Comparison of ENCODE assay signal across 19 cellular contexts in genomic region chr7:91128574-91129348, GRCh38.
DNase-seq lines count a peak whose midpoint lies in the region; ATAC-seq and TF ChIP-seq lines count a peak whose summit lies in the region.
"Had no signal": no experiment of that assay in that cellular context is flagged by ENCODE, and none has a peak within 500 bp of the region (broad histone marks: within the 10 kb centered on the region; RNA-seq: fewer than 3 reads in every experiment).

No MANE protein-coding gene starts in this region.

- in situ Hi-C loops in astrocyte of the spinal cord (cut with HindIII; ENCODE audit: low sequenced_read_pairs): no loop called here

- H3K27ac ChIP-seq in smooth muscle cell (ENCODE audit: low read depth): peak overlapping the region; percentile 64

- H3K27me3 ChIP-seq in smooth muscle cell (ENCODE audit: low read depth): no peaks in the 10 kb centered on the region

- no peaks in the 10 kb centered on the region for H4K20me1 ChIP-seq in smooth muscle cell (ENCODE audit: low read depth)

- no peak overlapping the region for H3K4me3 ChIP-seq in astrocyte of the spinal cord (ENCODE audit: low read depth, low read length)
- no peak overlapping the region for H3K4me3 ChIP-seq in smooth muscle cell
- H3K4me3 ChIP-seq: K562, lung had no signal

- no peak overlapping the region for H3K4me3 Mint-ChIP-seq in effector memory CD8-positive, alpha-beta T cell
- H3K4me3 Mint-ChIP-seq in Calu3 (ENCODE audit: low read depth, unreplicated experiment): no peak overlapping the region
- H3K4me3 Mint-ChIP-seq: activated CD4-positive, alpha-beta memory T cell treated with anti-CD3 and anti-CD28 coated beads for 36 hours; activated T-cell treated with anti-CD3 and anti-CD28 coated beads, Interleukin-2, amount 50 U/mL, for 72 hours had no signal

- no peak for ATAC-seq in effector memory CD8-positive, alpha-beta T cell (replicated peaks)
- ATAC-seq: activated T-cell treated with anti-CD3 and anti-CD28 coated beads, Interleukin-2, amount 50 U/mL, for 72 hours; HCT116; K562 had no signal

- BruUV-seq in Calu3 (replicated peaks; lab: Mats Ljungman, UMichigan): no TSS peak

- H3K79me2 ChIP-seq in smooth muscle cell (ENCODE audit: low read depth): no peaks in the 10 kb centered on the region

- no peaks in the 10 kb centered on the region for H3K36me3 ChIP-seq in smooth muscle cell (ENCODE audit: low read depth)

- H3K4me1 Mint-ChIP-seq in effector memory CD8-positive, alpha-beta T cell (ENCODE audit: low read depth in 2 of 2): no peaks in the 10 kb centered on the region
- H3K4me1 Mint-ChIP-seq in Calu3 (ENCODE audit: low read depth, unreplicated experiment): peaks cover 6% of the 10 kb centered on the region

- H3K4me1 ChIP-seq in smooth muscle cell (ENCODE audit: low read depth): peaks cover 36% of the 10 kb centered on the region

- peaks cover 0 to 3% of the 10 kb centered on the region in 2 donors for H3K9me3 Mint-ChIP-seq in effector memory CD8-positive, alpha-beta T cell
- no peaks in the 10 kb centered on the region for H3K9me3 Mint-ChIP-seq in Calu3 (ENCODE audit: low read depth, unreplicated experiment)
- H3K9me3 Mint-ChIP-seq: activated CD4-positive, alpha-beta memory T cell treated with anti-CD3 and anti-CD28 coated beads for 36 hours; activated T-cell treated with anti-CD3 and anti-CD28 coated beads, Interleukin-2, amount 50 U/mL, for 72 hours had no signal

- intact Hi-C loops in Calu3 (cut with micrococcal nuclease; ENCODE audit: unreplicated experiment): no loop called here

- 59% methylated on average over 6 of the region's 6 CpGs for WGBS in smooth muscle cell (ENCODE audit: low lambda C conversion rate)

- DNase-seq in HCEC 1CT (peak; percentile 7), astrocyte of the spinal cord (ENCODE audit: low read depth, low spot score) (peak; percentile 6), iPS-NIHi7 (ENCODE audit: extremely low spot score) (peak; percentile 15), smooth muscle cell (lab: John Stamatoyannopoulos, UW; ENCODE audit: unreplicated experiment) (no peak), pons (ENCODE audit: low spot score) (no peak), Calu3 (no peak), activated gamma-delta T cell (lab: John Stamatoyannopoulos, UW) (no peak)
- no peak for DNase-seq in effector memory CD8-positive, alpha-beta T cell
- DNase-seq: activated CD4-positive, alpha-beta memory T cell treated with anti-CD3 and anti-CD28 coated beads for 36 hours; activated T-cell treated with anti-CD3 and anti-CD28 coated beads, Interleukin-2, amount 50 U/mL, for 72 hours; C1 segment of cervical spinal cord; DND-41; NCI-H1417; NCI-H2227 treated with DMSO at 0.1 percent for 48 hours; SK-N-SH; stimulated activated naive CD4-positive, alpha-beta T cell had no signal

- H3K36me3 Mint-ChIP-seq in effector memory CD8-positive, alpha-beta T cell (ENCODE audit: insufficient read depth): no peaks in the 10 kb centered on the region
- no peaks in the 10 kb centered on the region for H3K36me3 Mint-ChIP-seq in Calu3 (ENCODE audit: insufficient read depth, unreplicated experiment)
- H3K36me3 Mint-ChIP-seq: activated CD4-positive, alpha-beta memory T cell treated with anti-CD3 and anti-CD28 coated beads for 36 hours had no signal

- no peaks in the 10 kb centered on the region for H3K9me3 ChIP-seq in smooth muscle cell (replicated peaks; ENCODE audit: low read depth)
- H3K9me3 ChIP-seq: SK-N-SH had no signal

- H3K4me2 ChIP-seq in smooth muscle cell: peak overlapping the region; percentile 78
- H3K4me2 ChIP-seq: SK-N-SH had no signal

- no peak overlapping the region for H3K9ac ChIP-seq in smooth muscle cell (ENCODE audit: low read depth)
- H3K9ac ChIP-seq: SK-N-SH had no signal

- no peaks in the 10 kb centered on the region for H3K27me3 Mint-ChIP-seq in effector memory CD8-positive, alpha-beta T cell
- H3K27me3 Mint-ChIP-seq in Calu3 (ENCODE audit: unreplicated experiment): no peaks in the 10 kb centered on the region

- no peak for TF ChIP-seq CTCF in astrocyte of the spinal cord (IDR thresholded peaks at IDR 0.05; ENCODE audit: low read depth, low read length)
- no peak for TF ChIP-seq CTCF in smooth muscle cell (IDR thresholded peaks at IDR 0.05; ENCODE audit: borderline replicate concordance, insufficient read depth, poor library complexity, severe bottlenecking)
- TF ChIP-seq CTCF in Calu3 (IDR thresholded peaks at IDR 0.05; ENCODE audit: unreplicated experiment): no peak

- H2AFZ ChIP-seq in smooth muscle cell (ENCODE audit: low read depth): no peak overlapping the region

- H3F3A ChIP-seq in smooth muscle cell (ENCODE audit: low read depth): peaks cover 8% of the 10 kb centered on the region

- CTCF ChIA-PET in Calu3 (lab: Charles Lee): no interaction called here

- H3K27ac Mint-ChIP-seq in effector memory CD8-positive, alpha-beta T cell: no peak overlapping the region
- H3K27ac Mint-ChIP-seq in Calu3 (ENCODE audit: unreplicated experiment): no peak overlapping the region
- H3K27ac Mint-ChIP-seq: activated CD4-positive, alpha-beta memory T cell treated with anti-CD3 and anti-CD28 coated beads for 36 hours; activated T-cell treated with anti-CD3 and anti-CD28 coated beads, Interleukin-2, amount 50 U/mL, for 72 hours had no signal

Comparison
In these comparisons a context has a peak if more than half of its experiments do, and no peak if none do; other contexts are left out.
1. DNase-seq: peak in HCEC 1CT (single experiment), astrocyte of the spinal cord (single experiment) and iPS-NIHi7 (single experiment); none in smooth muscle cell (single experiment), effector memory CD8-positive, alpha-beta T cell (0 of 3), pons (single experiment), Calu3 (single experiment) and activated gamma-delta T cell (single experiment).